8 cellular contexts compared by ENCODE assay signal in genomic region chr1:211577826-211578639, GRCh38. TPM values are rescaled to one million over a fixed set of nuclear protein-coding genes. Genes with fewer than 3 reads are reported as not detected.
DNase-seq lines count a peak whose midpoint lies in the region; ATAC-seq, FAIRE-seq and TF ChIP-seq lines count a peak whose summit lies in the region.

No MANE protein-coding gene starts in this region.

- TF ChIP-seq EP300 in H1 (IDR thresholded peaks at IDR 0.05; ENCODE audit: borderline replicate concordance in 1 of 2, low read depth in 2 of 2, low read length in 2 of 2) = peak in 1 of 2 experiments; percentile 9; a peak in 1 of 3 replicates

- peaks cover 6 to 48% of the 10 kb centered on the region in 2 experiments; a peak in 3 of 4 replicates for H3K79me2 ChIP-seq in H1 (ENCODE audit: control insufficient read depth in 1 of 2, insufficient read depth in 2 of 2, low read length in 2 of 2)

- peaks cover 7% of the 10 kb centered on the region; the same call in 1 of the 2 replicates for H3K4me1 ChIP-seq in BE2C
- H3K4me1 ChIP-seq in H1 (replicated peaks in 1 of 4; ENCODE audit: control insufficient read depth in 3 of 4, insufficient read depth in 4 of 4, low read length in 3 of 4) = peaks cover 0 to 13% (median 9%) of the 10 kb centered on the region in 4 experiments; a peak in 6 of 7 replicates
- H3K4me1 ChIP-seq in mesodermal cell (ENCODE audit: control insufficient read depth, insufficient read depth, low read length, poor library complexity, severe bottlenecking) = peaks cover 20% of the 10 kb centered on the region

- H2BK15ac ChIP-seq in H1 (ENCODE audit: low read length) = peak overlapping the region; percentile 75; the same call in 1 of the 2 replicates

- no peak overlapping the region for H2BK20ac ChIP-seq in H1 (ENCODE audit: low read length)

- no peak overlapping the region for H3K23ac ChIP-seq in H1 (ENCODE audit: insufficient read length)

- peaks cover 11% of the 10 kb centered on the region; the same call in 1 of the 2 replicates for H3K36me3 ChIP-seq in BE2C
- peaks cover 0 to 29% (median 2%) of the 10 kb centered on the region in 4 experiments; a peak in 1 of 8 replicates for H3K36me3 ChIP-seq in H1 (ENCODE audit: control insufficient read depth in 2 of 4, insufficient read depth in 4 of 4, low read length in 3 of 4)
- peaks cover 5% of the 10 kb centered on the region for H3K36me3 ChIP-seq in mesodermal cell (ENCODE audit: control insufficient read depth, insufficient read depth, low read length)

- H3K23me2 ChIP-seq in H1 (ENCODE audit: low read depth, low read length) = peaks cover 6% of the 10 kb centered on the region

- no peaks in the 10 kb centered on the region for H4K20me1 ChIP-seq in H1 (replicated peaks in 1 of 2; ENCODE audit: control insufficient read depth in 1 of 2, insufficient read depth in 2 of 2, low read length in 2 of 2)

- H3K56ac ChIP-seq in H1 (replicated peaks; ENCODE audit: insufficient read length, low read depth, low read length) = peak overlapping the region; percentile 54

- peak overlapping the region; percentile 90 for H3K4me3 ChIP-seq in BE2C (ENCODE audit: low read depth, low read length)
- H3K4me3 ChIP-seq in H1 (ENCODE audit: extremely low read depth in 1 of 4, insufficient read depth in 2 of 4, low read depth in 3 of 4, low read length in 4 of 4) = peak overlapping the region; percentile 66 to 92 (median 84)
- peak overlapping the region; percentile 87 for H3K4me3 ChIP-seq in mesodermal cell (ENCODE audit: extremely low read depth, insufficient read depth, low read length, poor library complexity, severe bottlenecking)

- no peak overlapping the region for H2AK5ac ChIP-seq in H1 (ENCODE audit: low read depth, low read length)

- WGBS in H1 (ENCODE audit: extremely low coverage in 1 of 2, insufficient coverage in 1 of 2, insufficient read length in 1 of 2, insufficient replicate concordance in 2 of 2, low coverage in 1 of 2, low lambda C conversion rate in 2 of 2, missing lambda C conversion rate in 1 of 2), 2 experiments = 1% methylated on average over 55 of the region's 75 CpGs; no CpG with 5 or more reads in 1 of the 2 experiments
- 0% methylated on average over 46 to 63 of the region's 75 CpGs for whole genome bisulfite sequencing in mesodermal cell (ENCODE audit: insufficient coverage in 2 of 2), 2 experiments

- DNase-seq in BE2C = peak; percentile 79
- DNase-seq in NCI-H774 (lab: John Stamatoyannopoulos, UW) = peak; percentile 40
- DNase-seq in activated CD8-positive, alpha-beta memory T cell treated with anti-CD3 and anti-CD28 coated beads for 4 hours (ENCODE audit: low read depth in 2 of 2) = peak; percentile 43 to 46
- peak; percentile 53 to 85 for DNase-seq in H1 (ENCODE audit: low read depth in 1 of 2, low spot score in 2 of 2)
- peak; percentile 59 to 71 for DNase-seq in stimulated activated CD8-positive, alpha-beta memory T cell treated with anti-CD3 and anti-CD28 coated beads, Interleukin-15, amount 100 ng/mL, for 48 hours (ENCODE audit: low read depth in 2 of 2)

- peak overlapping the region; percentile 87 to 88 for H3K4me2 ChIP-seq in H1 (ENCODE audit: insufficient read depth in 1 of 2, low read depth in 2 of 2, low read length in 2 of 2)

- no peak overlapping the region for H3K14ac ChIP-seq in H1 (ENCODE audit: insufficient read length)

- no peaks in the 10 kb centered on the region for H3K27me3 ChIP-seq in BE2C
- no peaks in the 10 kb centered on the region for H3K27me3 ChIP-seq in H1 (replicated peaks in 1 of 4; ENCODE audit: control insufficient read depth in 3 of 4, extremely low read depth in 1 of 4, insufficient read depth in 3 of 4, low read length in 3 of 4)

- H3K9me3 ChIP-seq in BE2C (no peaks in the 10 kb centered on the region), H1 (ENCODE audit: insufficient read depth in 2 of 2, low read depth in 1 of 2, low read length in 1 of 2) (no peaks in the 10 kb centered on the region), mesodermal cell (ENCODE audit: control insufficient read depth, low read length) (no peaks in the 10 kb centered on the region)

- POLR2A ChIA-PET in H1 (lab: Charles Lee; ENCODE audit: partially characterized antibody) = interaction anchor here (1.1 to 1.4 kb wide), 6 partner anchors 11 to 1030 kb away, joined by 3 to 5 read pairs (median 4); partner anchors contain the start of gene ATF3

- H3K18ac ChIP-seq in H1 (ENCODE audit: extremely low read depth, low read length) = peak overlapping the region; percentile 75

- H2BK12ac ChIP-seq in H1 (ENCODE audit: low read depth, low read length) = no peak overlapping the region; the same call in 1 of the 2 replicates

- H2BK120ac ChIP-seq in H1 (replicated peaks; ENCODE audit: low read depth, low read length) = no peak overlapping the region

- ATAC-seq in GM18907 (IDR thresholded peaks at IDR 0.05; ENCODE audit: unreplicated experiment) (peak; percentile 41), HG03159 (IDR thresholded peaks at IDR 0.05; ENCODE audit: unreplicated experiment) (peak; percentile 32)

- H3K4ac ChIP-seq in H1 (replicated peaks; ENCODE audit: insufficient read length, low read depth, low read length) = peak overlapping the region; percentile 76

- H2BK5ac ChIP-seq in H1 (ENCODE audit: low read depth, low read length) = peak overlapping the region; percentile 47; the same call in 1 of the 2 replicates

- peak; percentile 57 to 71 for TF ChIP-seq RAD21 in H1 (IDR thresholded peaks at IDR 0.05 in 1 of 2, conservative IDR thresholded peaks at IDR 0.05 in 1 of 2; ENCODE audit: low read depth in 2 of 2, low read length in 2 of 2)

- peak overlapping the region; percentile 82 for H4K8ac ChIP-seq in H1 (ENCODE audit: extremely low read depth, insufficient read depth, low read length)

- H3K27ac ChIP-seq in H1 (ENCODE audit: low read depth, low read length) = no peak overlapping the region
- no peak overlapping the region for H3K27ac ChIP-seq in mesodermal cell (ENCODE audit: low read depth, low read length, severe bottlenecking)

- no peaks in the 10 kb centered on the region for H3K79me1 ChIP-seq in H1 (ENCODE audit: low read depth, low read length)

- H4K5ac ChIP-seq in H1 (ENCODE audit: insufficient read length, low read depth, low read length) = peak overlapping the region; percentile 21

- H2AFZ ChIP-seq in H1 (ENCODE audit: low read length) = no peak overlapping the region

- CTCF ChIA-PET in H1 (lab: Charles Lee; ENCODE audit: partially characterized antibody) = interaction anchor here (0.8 to 4.3 kb wide), 10 partner anchors 8 to 78 kb away, joined by 3 to 20 read pairs (median 4); no protein-coding TSS in a partner anchor

- peak overlapping the region; percentile 1 to 82 (median 60); a peak in 6 of 7 replicates for H3K9ac ChIP-seq in H1 (replicated peaks in 1 of 4; ENCODE audit: extremely low read depth in 1 of 4, low read depth in 3 of 4, low read length in 3 of 4)

- FAIRE-seq in H1 (lab: Jason Lieb, UNC) = no peak

- peak; percentile 63 for TF ChIP-seq CTCF in BE2C (IDR thresholded peaks at IDR 0.05; ENCODE audit: low read depth, low read length)
- TF ChIP-seq CTCF in H1 (IDR thresholded peaks at IDR 0.05; ENCODE audit: control extremely low read depth in 1 of 3, insufficient read depth in 1 of 3, low read depth in 1 of 3, low read length in 3 of 3) = peak; percentile 74 to 84 (median 80)

- peak in 1 of 2 experiments; percentile 57; a peak in 2 of 3 replicates for TF ChIP-seq POLR2A in H1 (IDR thresholded peaks at IDR 0.05; ENCODE audit: control extremely low read depth in 1 of 2, low read depth in 2 of 2, low read length in 2 of 2)

- peak overlapping the region; percentile 82 for H4K91ac ChIP-seq in H1 (replicated peaks; ENCODE audit: insufficient read length, low read length)

TF ChIP-seq in H1, 55 proteins besides CTCF, POLR2A, EP300 and RAD21 (continues in another document):
- no peak for TF ChIP-seq HDAC6 (IDR thresholded peaks at IDR 0.05; ENCODE audit: low read depth, low read length)
- no peak for TF ChIP-seq GTF2F1 (IDR thresholded peaks at IDR 0.05; ENCODE audit: borderline replicate concordance, low read depth, low read length)
- TF ChIP-seq, protein P1, sequence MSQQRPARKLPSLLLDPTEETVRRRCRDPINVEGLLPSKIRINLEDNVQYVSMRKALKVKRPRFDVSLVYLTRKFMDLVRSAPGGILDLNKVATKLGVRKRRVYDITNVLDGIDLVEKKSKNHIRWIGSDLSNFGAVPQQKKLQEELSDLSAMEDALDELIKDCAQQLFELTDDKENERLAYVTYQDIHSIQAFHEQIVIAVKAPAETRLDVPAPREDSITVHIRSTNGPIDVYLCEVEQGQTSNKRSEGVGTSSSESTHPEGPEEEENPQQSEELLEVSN (IDR thresholded peaks at IDR 0.05) = peak; percentile 64
- no peak for TF ChIP-seq FOSL1 (IDR thresholded peaks at IDR 0.05; ENCODE audit: insufficient read depth, low read depth, low read length)
- no peak for TF ChIP-seq USF2 (IDR thresholded peaks at IDR 0.05; ENCODE audit: low read length)
- no peak for TF ChIP-seq RFX5 (IDR thresholded peaks at IDR 0.05; ENCODE audit: borderline replicate concordance, low read depth, low read length)
- TF ChIP-seq ASH2L (IDR thresholded peaks at IDR 0.05; ENCODE audit: low read length) = peak; percentile 73
- TF ChIP-seq SAP30 (IDR thresholded peaks at IDR 0.05; ENCODE audit: insufficient read depth, insufficient replicate concordance, low read length) = no peak
- peak; percentile 71 for TF ChIP-seq MAX (IDR thresholded peaks at IDR 0.05)

RNA-seq across cellular contexts. Expression of gene SLC30A1, which starts 0.9 kb away (rescaled TPM):
- polyA plus RNA-seq in BE2C (2012; ENCODE audit: insufficient read depth, insufficient read length, low read depth) = 13.0 TPM
- total RNA-seq in H1 (2021; fragmentation: NEBNext Ultra II Directional; extraction: Animal tissue kit (Norgen Biotek cat#: 25700)) = 13.5 and 14.0 TPM in 2 replicates
- 3.7 and 4.5 TPM in 2 replicates for polyA plus RNA-seq in H1 (2011; rRNA removed)
- polyA plus RNA-seq in H1 (2011; cell fraction: cytosol; rRNA removed) = 5.9 TPM
- 3.7 TPM for polyA plus RNA-seq in H1 (2011; cell fraction: nucleus; rRNA removed)
- 2.7 to 6.2 TPM (median 4.9 TPM) in 4 replicates for polyA plus RNA-seq in H1 (2012, experiment 1 of 2)
- polyA plus RNA-seq in H1 (2012, experiment 2 of 2) = 1.0 TPM
- polyA plus RNA-seq in H1 (2013, experiment 1 of 2) = 7.1 TPM
- 8.0 TPM for polyA plus RNA-seq in H1 (2013, experiment 2 of 2)
- 10.4 and 15.8 TPM in 2 replicates for polyA minus RNA-seq in H1 (2011; rRNA and poly(A)+ RNA removed)
- 15.5 TPM for polyA minus RNA-seq in H1 (2011; cell fraction: cytosol; rRNA and poly(A)+ RNA removed)
- polyA minus RNA-seq in H1 (2011; cell fraction: nucleus; rRNA and poly(A)+ RNA removed) = 16.7 TPM
- polyA plus RNA-seq in mesodermal cell (2013, experiment 1 of 2) = 8.8 TPM
- 9.3 TPM for polyA plus RNA-seq in mesodermal cell (2013, experiment 2 of 2)
